3 cellular contexts compared by ENCODE assay signal in genomic region chr9:34363619-34364351, GRCh38.
A peak's percentile ranks its signal among the peaks of the same experiment; 100 is the strongest.
TF ChIP-seq lines count a peak whose summit lies in the region.

No MANE protein-coding gene starts in this region.

TF ChIP-seq in HepG2, 621 proteins besides CTCF, POLR2A, EP300 and RAD21:
- TF ChIP-seq ZNF790 (CRISPR knock-in tag; IDR thresholded peaks at IDR 0.05; ENCODE audit: borderline replicate concordance): no peak
- TF ChIP-seq PAWR (CRISPR knock-in tag; IDR thresholded peaks at IDR 0.05; ENCODE audit: borderline replicate concordance): no peak
- TF ChIP-seq PHF21A (CRISPR knock-in tag; IDR thresholded peaks at IDR 0.05): no peak

TF ChIP-seq in H1, 55 proteins besides CTCF, POLR2A, EP300 and RAD21:
- TF ChIP-seq KDM1A (IDR thresholded peaks at IDR 0.05; ENCODE audit: borderline replicate concordance, low read length) (no peak), USF2 (IDR thresholded peaks at IDR 0.05; ENCODE audit: low read length) (no peak), NANOG (IDR thresholded peaks at IDR 0.05; ENCODE audit: insufficient read depth, low read depth, low read length, poor library complexity, severe bottlenecking) (no peak), CTBP2 (IDR thresholded peaks at IDR 0.05; ENCODE audit: borderline replicate concordance, insufficient read depth, insufficient read length, low read length) (no peak), CEBPB (IDR thresholded peaks at IDR 0.05; ENCODE audit: low read depth, low read length) (peak; percentile 43; the same call in 1 of the 2 replicates), ASH2L (IDR thresholded peaks at IDR 0.05; ENCODE audit: low read length) (peak; percentile 72), CHD1 (IDR thresholded peaks at IDR 0.05; ENCODE audit: low read depth, low read length) (no peak), TCF12 (IDR thresholded peaks at IDR 0.05; ENCODE audit: low read depth, low read length) (no peak)
TF ChIP-seq in H1: peak in this region for 2.

TF ChIP-seq in SK-N-SH treated with all-trans-retinoic acid at 6 μM for 48 hours, 23 proteins besides CTCF, POLR2A, EP300 and RAD21:
- TF ChIP-seq, protein P1, sequence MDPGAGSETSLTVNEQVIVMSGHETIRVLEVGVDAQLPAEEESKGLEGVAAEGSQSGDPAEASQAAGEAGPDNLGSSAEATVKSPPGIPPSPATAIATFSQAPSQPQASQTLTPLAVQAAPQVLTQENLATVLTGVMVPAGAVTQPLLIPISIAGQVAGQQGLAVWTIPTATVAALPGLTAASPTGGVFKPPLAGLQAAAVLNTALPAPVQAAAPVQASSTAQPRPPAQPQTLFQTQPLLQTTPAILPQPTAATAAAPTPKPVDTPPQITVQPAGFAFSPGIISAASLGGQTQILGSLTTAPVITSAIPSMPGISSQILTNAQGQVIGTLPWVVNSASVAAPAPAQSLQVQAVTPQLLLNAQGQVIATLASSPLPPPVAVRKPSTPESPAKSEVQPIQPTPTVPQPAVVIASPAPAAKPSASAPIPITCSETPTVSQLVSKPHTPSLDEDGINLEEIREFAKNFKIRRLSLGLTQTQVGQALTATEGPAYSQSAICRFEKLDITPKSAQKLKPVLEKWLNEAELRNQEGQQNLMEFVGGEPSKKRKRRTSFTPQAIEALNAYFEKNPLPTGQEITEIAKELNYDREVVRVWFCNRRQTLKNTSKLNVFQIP (CRISPR knock-in tag; IDR thresholded peaks at IDR 0.05; ENCODE audit: borderline replicate concordance, low read depth): no peak
- TF ChIP-seq CSDC2 (CRISPR knock-in tag; IDR thresholded peaks at IDR 0.05) (no peak), ZC3H10 (CRISPR knock-in tag; IDR thresholded peaks at IDR 0.05) (no peak), CSRNP3 (CRISPR knock-in tag; IDR thresholded peaks at IDR 0.05) (no peak), ESRRG (CRISPR knock-in tag; IDR thresholded peaks at IDR 0.05) (no peak), GLIS3 (CRISPR knock-in tag; IDR thresholded peaks at IDR 0.05) (no peak), RARB (CRISPR knock-in tag; IDR thresholded peaks at IDR 0.05) (no peak), TCF4 (CRISPR knock-in tag; IDR thresholded peaks at IDR 0.05; ENCODE audit: borderline replicate concordance) (no peak), ZNF565 (CRISPR knock-in tag; conservative IDR thresholded peaks at IDR 0.05; ENCODE audit: low read depth) (no peak), ZFP3 (CRISPR knock-in tag; IDR thresholded peaks at IDR 0.05) (no peak), BACH2 (CRISPR knock-in tag; IDR thresholded peaks at IDR 0.05; ENCODE audit: borderline replicate concordance) (no peak)
- TF ChIP-seq, protein P2, sequence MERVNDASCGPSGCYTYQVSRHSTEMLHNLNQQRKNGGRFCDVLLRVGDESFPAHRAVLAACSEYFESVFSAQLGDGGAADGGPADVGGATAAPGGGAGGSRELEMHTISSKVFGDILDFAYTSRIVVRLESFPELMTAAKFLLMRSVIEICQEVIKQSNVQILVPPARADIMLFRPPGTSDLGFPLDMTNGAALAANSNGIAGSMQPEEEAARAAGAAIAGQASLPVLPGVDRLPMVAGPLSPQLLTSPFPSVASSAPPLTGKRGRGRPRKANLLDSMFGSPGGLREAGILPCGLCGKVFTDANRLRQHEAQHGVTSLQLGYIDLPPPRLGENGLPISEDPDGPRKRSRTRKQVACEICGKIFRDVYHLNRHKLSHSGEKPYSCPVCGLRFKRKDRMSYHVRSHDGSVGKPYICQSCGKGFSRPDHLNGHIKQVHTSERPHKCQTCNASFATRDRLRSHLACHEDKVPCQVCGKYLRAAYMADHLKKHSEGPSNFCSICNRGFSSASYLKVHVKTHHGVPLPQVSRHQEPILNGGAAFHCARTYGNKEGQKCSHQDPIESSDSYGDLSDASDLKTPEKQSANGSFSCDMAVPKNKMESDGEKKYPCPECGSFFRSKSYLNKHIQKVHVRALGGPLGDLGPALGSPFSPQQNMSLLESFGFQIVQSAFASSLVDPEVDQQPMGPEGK (CRISPR knock-in tag; IDR thresholded peaks at IDR 0.05; ENCODE audit: borderline replicate concordance): no peak
- TF ChIP-seq, protein P3, sequence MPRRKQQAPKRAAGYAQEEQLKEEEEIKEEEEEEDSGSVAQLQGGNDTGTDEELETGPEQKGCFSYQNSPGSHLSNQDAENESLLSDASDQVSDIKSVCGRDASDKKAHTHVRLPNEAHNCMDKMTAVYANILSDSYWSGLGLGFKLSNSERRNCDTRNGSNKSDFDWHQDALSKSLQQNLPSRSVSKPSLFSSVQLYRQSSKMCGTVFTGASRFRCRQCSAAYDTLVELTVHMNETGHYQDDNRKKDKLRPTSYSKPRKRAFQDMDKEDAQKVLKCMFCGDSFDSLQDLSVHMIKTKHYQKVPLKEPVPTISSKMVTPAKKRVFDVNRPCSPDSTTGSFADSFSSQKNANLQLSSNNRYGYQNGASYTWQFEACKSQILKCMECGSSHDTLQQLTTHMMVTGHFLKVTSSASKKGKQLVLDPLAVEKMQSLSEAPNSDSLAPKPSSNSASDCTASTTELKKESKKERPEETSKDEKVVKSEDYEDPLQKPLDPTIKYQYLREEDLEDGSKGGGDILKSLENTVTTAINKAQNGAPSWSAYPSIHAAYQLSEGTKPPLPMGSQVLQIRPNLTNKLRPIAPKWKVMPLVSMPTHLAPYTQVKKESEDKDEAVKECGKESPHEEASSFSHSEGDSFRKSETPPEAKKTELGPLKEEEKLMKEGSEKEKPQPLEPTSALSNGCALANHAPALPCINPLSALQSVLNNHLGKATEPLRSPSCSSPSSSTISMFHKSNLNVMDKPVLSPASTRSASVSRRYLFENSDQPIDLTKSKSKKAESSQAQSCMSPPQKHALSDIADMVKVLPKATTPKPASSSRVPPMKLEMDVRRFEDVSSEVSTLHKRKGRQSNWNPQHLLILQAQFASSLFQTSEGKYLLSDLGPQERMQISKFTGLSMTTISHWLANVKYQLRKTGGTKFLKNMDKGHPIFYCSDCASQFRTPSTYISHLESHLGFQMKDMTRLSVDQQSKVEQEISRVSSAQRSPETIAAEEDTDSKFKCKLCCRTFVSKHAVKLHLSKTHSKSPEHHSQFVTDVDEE (CRISPR knock-in tag; IDR thresholded peaks at IDR 0.05): no peak
- TF ChIP-seq, protein P4, sequence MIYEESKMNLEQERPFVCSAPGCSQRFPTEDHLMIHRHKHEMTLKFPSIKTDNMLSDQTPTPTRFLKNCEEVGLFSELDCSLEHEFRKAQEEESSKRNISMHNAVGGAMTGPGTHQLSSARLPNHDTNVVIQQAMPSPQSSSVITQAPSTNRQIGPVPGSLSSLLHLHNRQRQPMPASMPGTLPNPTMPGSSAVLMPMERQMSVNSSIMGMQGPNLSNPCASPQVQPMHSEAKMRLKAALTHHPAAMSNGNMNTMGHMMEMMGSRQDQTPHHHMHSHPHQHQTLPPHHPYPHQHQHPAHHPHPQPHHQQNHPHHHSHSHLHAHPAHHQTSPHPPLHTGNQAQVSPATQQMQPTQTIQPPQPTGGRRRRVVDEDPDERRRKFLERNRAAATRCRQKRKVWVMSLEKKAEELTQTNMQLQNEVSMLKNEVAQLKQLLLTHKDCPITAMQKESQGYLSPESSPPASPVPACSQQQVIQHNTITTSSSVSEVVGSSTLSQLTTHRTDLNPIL (CRISPR knock-in tag; IDR thresholded peaks at IDR 0.05; ENCODE audit: low read depth): no peak
